In genomic region chr9:135478191-135478590, GRCh38 we compare ENCODE assay signal across 12 cellular contexts. TPM values are rescaled to one million over a fixed set of nuclear protein-coding genes. Genes with fewer than 3 reads are reported as not detected.
DNase-seq lines count a peak whose midpoint lies in the region; ATAC-seq, FAIRE-seq and TF ChIP-seq lines count a peak whose summit lies in the region.
"Had no signal": no experiment of that assay in that cellular context is flagged by ENCODE, and none has a peak within 500 bp of the region (broad histone marks: within the 10 kb centered on the region; RNA-seq: fewer than 3 reads in every experiment).

No MANE protein-coding gene starts in this region.

- H4K5ac ChIP-seq in H9 (ENCODE audit: insufficient read length, low read depth, low read length) = no peak overlapping the region

- H3K4ac ChIP-seq in H9 (ENCODE audit: low read depth, low read length) = no peak overlapping the region

- peaks cover 0 to 22% (median 14%) of the 10 kb centered on the region in 4 donors for H3K4me1 Mint-ChIP-seq in CD4-positive, alpha-beta memory T cell
- peaks cover 8 to 17% of the 10 kb centered on the region in 2 experiments for H3K4me1 Mint-ChIP-seq in H9
- no peaks in the 10 kb centered on the region for H3K4me1 Mint-ChIP-seq in astrocyte (ENCODE audit: low read depth, unreplicated experiment)
- peaks cover 0 to 19% (median 11%) of the 10 kb centered on the region in 7 donors for H3K4me1 Mint-ChIP-seq in naive thymus-derived CD4-positive, alpha-beta T cell

- H3T11ph ChIP-seq in H9 (ENCODE audit: low read length) = no peak overlapping the region

- WGBS in H9 (ENCODE audit: extremely low coverage, insufficient read length, low lambda C conversion rate) = no CpG with 5 or more reads among the region's 10 CpGs

- H3K36me3 Mint-ChIP-seq in CD4-positive, alpha-beta memory T cell = peaks cover 0 to 3% of the 10 kb centered on the region in 2 donors
- peaks cover 0 to 11% (median 7%) of the 10 kb centered on the region in 3 experiments; a peak in 4 of 7 replicates for H3K36me3 Mint-ChIP-seq in H9 (ENCODE audit: insufficient read depth in 1 of 3, low read depth in 3 of 3)
- H3K36me3 Mint-ChIP-seq in astrocyte (ENCODE audit: low read depth, unreplicated experiment) = no peaks in the 10 kb centered on the region
- peaks cover 0 to 3% (median 0%) of the 10 kb centered on the region in 5 donors for H3K36me3 Mint-ChIP-seq in naive thymus-derived CD4-positive, alpha-beta T cell

- no peak overlapping the region for H3K23ac ChIP-seq in H9 (ENCODE audit: insufficient read length, low read depth, low read length)

- no peak for DNase-seq in CD4-positive, alpha-beta memory T cell
- peak; percentile 24 for DNase-seq in H9
- DNase-seq in astrocyte (ENCODE audit: low read depth) = no peak
- no peak for DNase-seq in naive thymus-derived CD4-positive, alpha-beta T cell
- DNase-seq in A172 (ENCODE audit: low spot score) = no peak
- DNase-seq in GM19238 (ENCODE audit: insufficient read length, low spot score) = no peak
- DNase-seq: NCI-H2029 treated with DMSO at 0.1 percent for 48 hours had no signal

- H3K23me2 ChIP-seq in H9 (ENCODE audit: insufficient read length, low read depth, low read length, poor library complexity, severe bottlenecking) = peaks cover 6% of the 10 kb centered on the region

- H3K27me3 ChIP-seq in CD4-positive, alpha-beta memory T cell (ENCODE audit: insufficient read depth, low read length) = peaks cover 12% of the 10 kb centered on the region
- no peaks in the 10 kb centered on the region for H3K27me3 ChIP-seq in H9 (ENCODE audit: insufficient read depth, low read length)
- H3K27me3 ChIP-seq in astrocyte (ENCODE audit: insufficient read depth, low read length) = no peaks in the 10 kb centered on the region
- H3K27me3 ChIP-seq in naive thymus-derived CD4-positive, alpha-beta T cell (ENCODE audit: control insufficient read depth in 2 of 2, insufficient read depth in 2 of 2, low read length in 2 of 2) = peaks cover 0 to 13% of the 10 kb centered on the region in 2 donors
- H3K27me3 ChIP-seq: thyroid gland had no signal

- no peak for ATAC-seq in naive thymus-derived CD4-positive, alpha-beta T cell
- ATAC-seq in HG02981 (IDR thresholded peaks at IDR 0.05; ENCODE audit: unreplicated experiment) (no peak), GM21515 (IDR thresholded peaks at IDR 0.05; ENCODE audit: unreplicated experiment) (no peak)

- H3K4me2 ChIP-seq in H9 (ENCODE audit: insufficient read depth, insufficient read length, low read length) = no peak overlapping the region
- H3K4me2 ChIP-seq in astrocyte (ENCODE audit: low read length) = no peak overlapping the region

- H2AFZ ChIP-seq in H9 (ENCODE audit: low read length) (no peak overlapping the region), astrocyte (ENCODE audit: low read depth, low read length) (no peak overlapping the region)

- H4K91ac ChIP-seq in H9 (ENCODE audit: insufficient read length, low read depth, low read length) = no peak overlapping the region

- H2BK12ac ChIP-seq in H9 (ENCODE audit: insufficient read length, low read depth, low read length) = no peak overlapping the region

- H4K8ac ChIP-seq in H9 (replicated peaks; ENCODE audit: insufficient read length, low read depth, low read length) = no peak overlapping the region

- no peak overlapping the region for H3K14ac ChIP-seq in H9 (ENCODE audit: insufficient read depth, low read length)

- POLR2A ChIA-PET in CD4-positive, alpha-beta memory T cell (lab: Charles Lee; ENCODE audit: partially characterized antibody) = no interaction called here
- POLR2A ChIA-PET in naive thymus-derived CD4-positive, alpha-beta T cell (lab: Charles Lee) = no interaction called here

- H4K20me1 ChIP-seq in H9 (ENCODE audit: control insufficient read depth, insufficient read depth, insufficient read length) (no peaks in the 10 kb centered on the region), astrocyte (ENCODE audit: insufficient read depth, low read length) (peaks cover 13% of the 10 kb centered on the region)

- H3K56ac ChIP-seq in H9 (ENCODE audit: insufficient read length, low read depth, low read length) = no peak overlapping the region

- H2BK120ac ChIP-seq in H9 (ENCODE audit: low read depth, low read length, poor library complexity, severe bottlenecking) = no peak overlapping the region

- no peaks in the 10 kb centered on the region for H3K36me3 ChIP-seq in CD4-positive, alpha-beta memory T cell (ENCODE audit: insufficient read depth, low read length)
- no peaks in the 10 kb centered on the region for H3K36me3 ChIP-seq in astrocyte (ENCODE audit: insufficient read depth, low read length)
- no peaks in the 10 kb centered on the region for H3K36me3 ChIP-seq in naive thymus-derived CD4-positive, alpha-beta T cell (ENCODE audit: control insufficient read depth in 2 of 3, insufficient read depth in 3 of 3, low read length in 3 of 3)
- H3K36me3 ChIP-seq: thyroid gland had no signal

- H2AK5ac ChIP-seq in H9 (ENCODE audit: insufficient read length, low read length) = no peak overlapping the region

- H3K79me1 ChIP-seq in H9 (ENCODE audit: insufficient read depth, low read depth, low read length, poor library complexity, severe bottlenecking) = peaks cover 3% of the 10 kb centered on the region

- peaks cover 18 to 25% of the 10 kb centered on the region in 2 donors for H3K27me3 Mint-ChIP-seq in CD4-positive, alpha-beta memory T cell
- H3K27me3 Mint-ChIP-seq in H9 (ENCODE audit: low read depth) (no peaks in the 10 kb centered on the region; the same call in none of the 2 replicates), astrocyte (ENCODE audit: low read depth, unreplicated experiment) (peaks cover 4% of the 10 kb centered on the region)
- H3K27me3 Mint-ChIP-seq in naive thymus-derived CD4-positive, alpha-beta T cell = peaks cover 29 to 55% (median 48%) of the 10 kb centered on the region in 5 donors

- no peak overlapping the region for H2BK20ac ChIP-seq in H9 (ENCODE audit: low read depth, low read length, poor library complexity, severe bottlenecking)

- H3K79me2 ChIP-seq in H9 (ENCODE audit: insufficient read depth, low read length) (no peaks in the 10 kb centered on the region; the same call in 1 of the 2 replicates), astrocyte (ENCODE audit: insufficient read depth, low read length) (no peaks in the 10 kb centered on the region)

- intact Hi-C loops in CD4-positive, alpha-beta memory T cell (cut with micrococcal nuclease) = no loop called here
- intact Hi-C loops in naive thymus-derived CD4-positive, alpha-beta T cell (cut with micrococcal nuclease) = no loop called here

- no peaks in the 10 kb centered on the region for H3K9me3 ChIP-seq in CD4-positive, alpha-beta memory T cell (ENCODE audit: control insufficient read depth in 1 of 2, low read length in 2 of 2)
- H3K9me3 ChIP-seq in H9 (ENCODE audit: control insufficient read depth, low read depth, low read length) = no peaks in the 10 kb centered on the region
- no peaks in the 10 kb centered on the region for H3K9me3 ChIP-seq in astrocyte (ENCODE audit: insufficient read depth, low read depth, low read length)
- H3K9me3 ChIP-seq in naive thymus-derived CD4-positive, alpha-beta T cell (ENCODE audit: control insufficient read depth in 2 of 3, low read length in 3 of 3) = no peaks in the 10 kb centered on the region
- H3K9me3 ChIP-seq: thyroid gland had no signal

- H3K27ac Mint-ChIP-seq in CD4-positive, alpha-beta memory T cell = peak overlapping the region in 4 of 7 donors; percentile 6 to 70 (median 40)
- H3K27ac Mint-ChIP-seq in H9 (no peak overlapping the region), astrocyte (ENCODE audit: unreplicated experiment) (no peak overlapping the region)
- H3K27ac Mint-ChIP-seq in naive thymus-derived CD4-positive, alpha-beta T cell = peak overlapping the region in 1 of 9 donors; percentile 18

- H3K4me3 ChIP-seq in CD4-positive, alpha-beta memory T cell (ENCODE audit: low read length in 2 of 2) = no peak overlapping the region
- no peak overlapping the region for H3K4me3 ChIP-seq in astrocyte (ENCODE audit: insufficient read depth, low read depth, low read length)
- no peak overlapping the region for H3K4me3 ChIP-seq in naive thymus-derived CD4-positive, alpha-beta T cell (ENCODE audit: low read length)

- peaks cover 0 to 1% (median 0%) of the 10 kb centered on the region in 8 donors for H3K9me3 Mint-ChIP-seq in CD4-positive, alpha-beta memory T cell
- no peaks in the 10 kb centered on the region; a peak in 1 of 5 replicates for H3K9me3 Mint-ChIP-seq in H9
- H3K9me3 Mint-ChIP-seq in astrocyte (ENCODE audit: unreplicated experiment) = no peaks in the 10 kb centered on the region
- H3K9me3 Mint-ChIP-seq in naive thymus-derived CD4-positive, alpha-beta T cell = no peaks in the 10 kb centered on the region

- no peak overlapping the region for H3K9ac ChIP-seq in H9 (ENCODE audit: extremely low read depth, insufficient read length, low read length)
- no peak overlapping the region for H3K9ac ChIP-seq in astrocyte (ENCODE audit: low read length)

- H3K18ac ChIP-seq in H9 (ENCODE audit: insufficient read length, low read depth, low read length) = no peak overlapping the region

- TF ChIP-seq CTCF in H9 (conservative IDR thresholded peaks at IDR 0.05) = no peak
- TF ChIP-seq CTCF in astrocyte (IDR thresholded peaks at IDR 0.05; ENCODE audit: insufficient read depth, low read depth, low read length) = no peak

- CTCF ChIA-PET in CD4-positive, alpha-beta memory T cell (lab: Charles Lee; ENCODE audit: partially characterized antibody) = interaction anchor here (1.2 kb wide), 1 partner anchor 9 kb away, joined by 4 read pairs; no protein-coding TSS in a partner anchor
- CTCF ChIA-PET in naive thymus-derived CD4-positive, alpha-beta T cell (lab: Charles Lee) = no interaction called here

- H3K27ac ChIP-seq in CD4-positive, alpha-beta memory T cell (ENCODE audit: low read depth, low read length) = no peak overlapping the region
- H3K27ac ChIP-seq in H9 (ENCODE audit: insufficient read length, low read depth, low read length) (no peak overlapping the region), astrocyte (ENCODE audit: low read depth, low read length) (no peak overlapping the region)
- H3K27ac ChIP-seq in naive thymus-derived CD4-positive, alpha-beta T cell (ENCODE audit: low read depth, low read length) = no peak overlapping the region

- H3K4me1 ChIP-seq in CD4-positive, alpha-beta memory T cell (ENCODE audit: insufficient read depth, low read length) = peaks cover 16% of the 10 kb centered on the region
- no peaks in the 10 kb centered on the region; the same call in 1 of the 2 replicates for H3K4me1 ChIP-seq in H9 (ENCODE audit: insufficient read depth, low read length)
- H3K4me1 ChIP-seq in astrocyte (ENCODE audit: insufficient read depth, low read length) = no peaks in the 10 kb centered on the region
- H3K4me1 ChIP-seq in naive thymus-derived CD4-positive, alpha-beta T cell (ENCODE audit: control insufficient read depth in 2 of 2, insufficient read depth in 2 of 2, low read length in 2 of 2) = peaks cover 3 to 7% of the 10 kb centered on the region in 2 donors

- no peak overlapping the region for H2BK15ac ChIP-seq in H9 (ENCODE audit: low read depth, low read length)

- FAIRE-seq in astrocyte (lab: Jason Lieb, UNC) = no peak
- FAIRE-seq: small intestine had no signal

- H3K4me3 Mint-ChIP-seq in CD4-positive, alpha-beta memory T cell = peak overlapping the region; percentile 86 to 93 (median 88)
- H3K4me3 Mint-ChIP-seq in H9 (peak overlapping the region; percentile 73 to 87), astrocyte (ENCODE audit: unreplicated experiment) (peak overlapping the region; percentile 84)
- H3K4me3 Mint-ChIP-seq in naive thymus-derived CD4-positive, alpha-beta T cell = peak overlapping the region; percentile 40 to 93 (median 82)

- no peak overlapping the region for H2BK5ac ChIP-seq in H9 (ENCODE audit: insufficient read length, low read length)

RNA-seq across cellular contexts. Expression of gene PPP1R26, which starts 1.4 kb away (rescaled TPM):
- total RNA-seq in CD4-positive, alpha-beta memory T cell = 1 to 10 TPM; 1.9 TPM
- polyA plus RNA-seq in CD4-positive, alpha-beta memory T cell = under 1 TPM in 1 of 2 donors, not detected in 1; 0.54 TPM
- total RNA-seq in H9 (2021) = 34.0 and 38.0 TPM in 2 replicates
- total RNA-seq in astrocyte = 10.6 and 11.3 TPM in 2 replicates
- 1 to 10 TPM in 1 of 5 experiments, under 1 TPM in 3, not detected in 1; 0.19 to 5.6 (median 0.43) TPM for total RNA-seq in naive thymus-derived CD4-positive, alpha-beta T cell
- under 1 TPM in 1 of 2 donors, not detected in 1; 0.05 TPM for polyA plus RNA-seq in naive thymus-derived CD4-positive, alpha-beta T cell
- total RNA-seq in A172 (2014; rRNA removed; shearing (Covaris generic)) = 30.9 and 32.7 TPM in 2 replicates

RNA-seq across cellular contexts. Expression of gene MRPS2, which starts 22.3 kb away (rescaled TPM):
- total RNA-seq in CD4-positive, alpha-beta memory T cell = 10 to 100 TPM; 26.2 to 28.2 TPM
- polyA plus RNA-seq in CD4-positive, alpha-beta memory T cell = 10 to 100 TPM; 38.3 to 57.2 TPM
- total RNA-seq in H9 (2021) = 81.0 and 84.2 TPM in 2 replicates
- total RNA-seq in astrocyte = 35.8 and 38.6 TPM in 2 replicates
- total RNA-seq in naive thymus-derived CD4-positive, alpha-beta T cell = 10 to 100 TPM; 19.4 to 32.3 (median 28.3) TPM
- 10 to 100 TPM; 48.9 to 66.1 TPM for polyA plus RNA-seq in naive thymus-derived CD4-positive, alpha-beta T cell
- total RNA-seq in A172 (2014; rRNA removed; shearing (Covaris generic)) = 52.5 and 54.2 TPM in 2 replicates

RNA-seq across cellular contexts. Expression of gene LCN1, which starts 43.0 kb away (rescaled TPM):
- total RNA-seq in CD4-positive, alpha-beta memory T cell = not detected
- not detected for polyA plus RNA-seq in CD4-positive, alpha-beta memory T cell
- total RNA-seq in H9 (2021) (not detected in 2 replicates), astrocyte (not detected in 2 replicates)
- total RNA-seq in naive thymus-derived CD4-positive, alpha-beta T cell = not detected
- polyA plus RNA-seq in naive thymus-derived CD4-positive, alpha-beta T cell = not detected
- total RNA-seq in A172 (2014; rRNA removed; shearing (Covaris generic)) = 0.47 TPM in 1 of 2 replicates, not detected in the other
- total RNA-seq: LHCN-M2, thyroid gland had no signal
- polyA plus RNA-seq: small intestine had no signal

Comparison
In these comparisons a context has a peak if more than half of its experiments do, and no peak if none do; other contexts are left out.
1. H3K27ac Mint-ChIP-seq: peak in CD4-positive, alpha-beta memory T cell (4 of 7); none in H9 (0 of 3) and astrocyte (single experiment).
2. Peak in every context shown above with its lines, with median percentiles within 50 percentile points of each other: H3K4me3 Mint-ChIP-seq.